2 cellular contexts compared by ENCODE assay signal in the genomic region with DNA sequence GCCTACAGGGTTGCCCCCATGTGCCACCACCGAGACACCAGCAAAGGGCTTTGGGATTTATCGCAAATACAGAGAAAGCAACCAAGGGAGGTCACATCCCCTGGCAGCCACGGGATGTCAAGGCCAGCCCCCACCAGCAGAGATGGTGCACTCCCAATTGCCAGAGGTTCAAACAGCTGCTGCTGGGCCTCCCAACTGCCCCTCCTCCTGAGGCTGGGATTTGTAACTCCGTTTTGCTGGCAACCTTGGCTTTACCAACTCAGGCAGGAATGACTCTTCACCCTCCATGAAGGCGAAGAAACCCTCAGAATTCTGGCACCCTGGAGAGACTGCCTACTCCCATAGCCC.
TF ChIP-seq lines count a peak whose summit lies in the region.

No MANE protein-coding gene starts in this region.

TF ChIP-seq in IMR-90, 13 proteins besides CTCF, POLR2A, EP300 and RAD21:
- TF ChIP-seq ELK1 (IDR thresholded peaks at IDR 0.05; ENCODE audit: borderline replicate concordance, low read depth, low read length) (no peak), SMC3 (IDR thresholded peaks at IDR 0.05; ENCODE audit: low read depth, low read length) (no peak), NFE2L2 (IDR thresholded peaks at IDR 0.05; ENCODE audit: low read depth, low read length) (no peak), USF2 (IDR thresholded peaks at IDR 0.05; ENCODE audit: low read depth, low read length) (no peak), CHD1 (IDR thresholded peaks at IDR 0.05; ENCODE audit: low read depth, low read length) (no peak), MAFK (IDR thresholded peaks at IDR 0.05; ENCODE audit: low read depth, low read length) (no peak), RFX5 (IDR thresholded peaks at IDR 0.05; ENCODE audit: low read depth, low read length) (no peak), MAZ (IDR thresholded peaks at IDR 0.05; ENCODE audit: borderline replicate concordance, low read depth, low read length) (no peak), FOS (IDR thresholded peaks at IDR 0.05; ENCODE audit: low read depth, low read length) (no peak), MXI1 (IDR thresholded peaks at IDR 0.05; ENCODE audit: borderline replicate concordance, low read depth, low read length) (no peak), RCOR1 (IDR thresholded peaks at IDR 0.05; ENCODE audit: insufficient replicate concordance, low read length) (no peak), BHLHE40 (IDR thresholded peaks at IDR 0.05; ENCODE audit: low read depth, low read length) (no peak)

TF ChIP-seq in HepG2, 621 proteins besides CTCF, POLR2A, EP300 and RAD21:
- no peak for TF ChIP-seq ZFYVE20 (CRISPR knock-in tag; IDR thresholded peaks at IDR 0.05; ENCODE audit: borderline replicate concordance, low read depth)
- peak; percentile 28; the same call in 1 of the 2 replicates for TF ChIP-seq PHF8 (CRISPR knock-in tag; IDR thresholded peaks at IDR 0.05)
- TF ChIP-seq, protein P1, sequence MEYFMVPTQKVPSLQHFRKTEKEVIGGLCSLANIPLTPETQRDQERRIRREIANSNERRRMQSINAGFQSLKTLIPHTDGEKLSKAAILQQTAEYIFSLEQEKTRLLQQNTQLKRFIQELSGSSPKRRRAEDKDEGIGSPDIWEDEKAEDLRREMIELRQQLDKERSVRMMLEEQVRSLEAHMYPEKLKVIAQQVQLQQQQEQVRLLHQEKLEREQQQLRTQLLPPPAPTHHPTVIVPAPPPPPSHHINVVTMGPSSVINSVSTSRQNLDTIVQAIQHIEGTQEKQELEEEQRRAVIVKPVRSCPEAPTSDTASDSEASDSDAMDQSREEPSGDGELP (IDR thresholded peaks at IDR 0.05; ENCODE audit: borderline replicate concordance, low read depth) = peak; percentile 63; the same call in 1 of the 2 replicates
- peak; percentile 52 for TF ChIP-seq ZNF687 (CRISPR knock-in tag; IDR thresholded peaks at IDR 0.05)
- 0 out of 2 replicates have a peak, but pooled peaks have one; percentile 19 for TF ChIP-seq HMG20B (CRISPR knock-in tag; conservative IDR thresholded peaks at IDR 0.05)
- TF ChIP-seq ZBTB42 (CRISPR knock-in tag; IDR thresholded peaks at IDR 0.05) = peak; percentile 67; the same call in 1 of the 2 replicates
- no peak for TF ChIP-seq ZNF800 (CRISPR knock-in tag; IDR thresholded peaks at IDR 0.05)
- TF ChIP-seq, protein P2, sequence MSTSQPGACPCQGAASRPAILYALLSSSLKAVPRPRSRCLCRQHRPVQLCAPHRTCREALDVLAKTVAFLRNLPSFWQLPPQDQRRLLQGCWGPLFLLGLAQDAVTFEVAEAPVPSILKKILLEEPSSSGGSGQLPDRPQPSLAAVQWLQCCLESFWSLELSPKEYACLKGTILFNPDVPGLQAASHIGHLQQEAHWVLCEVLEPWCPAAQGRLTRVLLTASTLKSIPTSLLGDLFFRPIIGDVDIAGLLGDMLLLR (CRISPR knock-in tag; IDR thresholded peaks at IDR 0.05) = peak; percentile 38; the same call in 1 of the 2 replicates
- TF ChIP-seq ZBTB37 (CRISPR knock-in tag; IDR thresholded peaks at IDR 0.05) = peak; percentile 48; the same call in 1 of the 2 replicates
- no peak for TF ChIP-seq SOX13 (IDR thresholded peaks at IDR 0.05)
- TF ChIP-seq SOX13 (CRISPR knock-in tag; conservative IDR thresholded peaks at IDR 0.05 in 1 of 2, IDR thresholded peaks at IDR 0.05 in 1 of 2) = 0 out of 4 replicates have a peak, but pooled peaks of 1 of the 2 experiments have one; percentile 11
- peak; percentile 78; the same call in 1 of the 2 replicates for TF ChIP-seq SP5 (CRISPR knock-in tag; IDR thresholded peaks at IDR 0.05; ENCODE audit: borderline replicate concordance, low read depth)
- no peak for TF ChIP-seq ZNF879 (CRISPR knock-in tag; IDR thresholded peaks at IDR 0.05)
- 0 out of 2 replicates have a peak, but pooled peaks have one; percentile 49 for TF ChIP-seq PATZ1 (CRISPR knock-in tag; IDR thresholded peaks at IDR 0.05)
- TF ChIP-seq, protein P3, sequence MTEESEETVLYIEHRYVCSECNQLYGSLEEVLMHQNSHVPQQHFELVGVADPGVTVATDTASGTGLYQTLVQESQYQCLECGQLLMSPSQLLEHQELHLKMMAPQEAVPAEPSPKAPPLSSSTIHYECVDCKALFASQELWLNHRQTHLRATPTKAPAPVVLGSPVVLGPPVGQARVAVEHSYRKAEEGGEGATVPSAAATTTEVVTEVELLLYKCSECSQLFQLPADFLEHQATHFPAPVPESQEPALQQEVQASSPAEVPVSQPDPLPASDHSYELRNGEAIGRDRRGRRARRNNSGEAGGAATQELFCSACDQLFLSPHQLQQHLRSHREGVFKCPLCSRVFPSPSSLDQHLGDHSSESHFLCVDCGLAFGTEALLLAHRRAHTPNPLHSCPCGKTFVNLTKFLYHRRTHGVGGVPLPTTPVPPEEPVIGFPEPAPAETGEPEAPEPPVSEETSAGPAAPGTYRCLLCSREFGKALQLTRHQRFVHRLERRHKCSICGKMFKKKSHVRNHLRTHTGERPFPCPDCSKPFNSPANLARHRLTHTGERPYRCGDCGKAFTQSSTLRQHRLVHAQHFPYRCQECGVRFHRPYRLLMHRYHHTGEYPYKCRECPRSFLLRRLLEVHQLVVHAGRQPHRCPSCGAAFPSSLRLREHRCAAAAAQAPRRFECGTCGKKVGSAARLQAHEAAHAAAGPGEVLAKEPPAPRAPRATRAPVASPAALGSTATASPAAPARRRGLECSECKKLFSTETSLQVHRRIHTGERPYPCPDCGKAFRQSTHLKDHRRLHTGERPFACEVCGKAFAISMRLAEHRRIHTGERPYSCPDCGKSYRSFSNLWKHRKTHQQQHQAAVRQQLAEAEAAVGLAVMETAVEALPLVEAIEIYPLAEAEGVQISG (CRISPR knock-in tag; IDR thresholded peaks at IDR 0.05) = 0 out of 2 replicates have a peak, but pooled peaks have one; percentile 16
